Comparison of ENCODE assay signal across 1 cellular context in genomic region chr20:33282991-33283555, GRCh38.
TF ChIP-seq lines count a peak whose summit lies in the region.

A gene with protein sequence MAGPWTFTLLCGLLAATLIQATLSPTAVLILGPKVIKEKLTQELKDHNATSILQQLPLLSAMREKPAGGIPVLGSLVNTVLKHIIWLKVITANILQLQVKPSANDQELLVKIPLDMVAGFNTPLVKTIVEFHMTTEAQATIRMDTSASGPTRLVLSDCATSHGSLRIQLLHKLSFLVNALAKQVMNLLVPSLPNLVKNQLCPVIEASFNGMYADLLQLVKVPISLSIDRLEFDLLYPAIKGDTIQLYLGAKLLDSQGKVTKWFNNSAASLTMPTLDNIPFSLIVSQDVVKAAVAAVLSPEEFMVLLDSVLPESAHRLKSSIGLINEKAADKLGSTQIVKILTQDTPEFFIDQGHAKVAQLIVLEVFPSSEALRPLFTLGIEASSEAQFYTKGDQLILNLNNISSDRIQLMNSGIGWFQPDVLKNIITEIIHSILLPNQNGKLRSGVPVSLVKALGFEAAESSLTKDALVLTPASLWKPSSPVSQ (plus strand): TSS chr20:33283214. CDS start chr20:33286074, 2,860 bp downstream.

TF ChIP-seq in HepG2, 621 proteins besides CTCF, POLR2A, EP300 and RAD21 (continued from another document and continues in another):
- 0 out of 2 replicates have a peak, but pooled peaks have one; percentile 10 for TF ChIP-seq ZNF772 (CRISPR knock-in tag; IDR thresholded peaks at IDR 0.05)
- 0 out of 2 replicates have a peak, but pooled peaks have one; percentile 45 for TF ChIP-seq SNAPC4 (CRISPR knock-in tag; IDR thresholded peaks at IDR 0.05)
- TF ChIP-seq, protein P1, sequence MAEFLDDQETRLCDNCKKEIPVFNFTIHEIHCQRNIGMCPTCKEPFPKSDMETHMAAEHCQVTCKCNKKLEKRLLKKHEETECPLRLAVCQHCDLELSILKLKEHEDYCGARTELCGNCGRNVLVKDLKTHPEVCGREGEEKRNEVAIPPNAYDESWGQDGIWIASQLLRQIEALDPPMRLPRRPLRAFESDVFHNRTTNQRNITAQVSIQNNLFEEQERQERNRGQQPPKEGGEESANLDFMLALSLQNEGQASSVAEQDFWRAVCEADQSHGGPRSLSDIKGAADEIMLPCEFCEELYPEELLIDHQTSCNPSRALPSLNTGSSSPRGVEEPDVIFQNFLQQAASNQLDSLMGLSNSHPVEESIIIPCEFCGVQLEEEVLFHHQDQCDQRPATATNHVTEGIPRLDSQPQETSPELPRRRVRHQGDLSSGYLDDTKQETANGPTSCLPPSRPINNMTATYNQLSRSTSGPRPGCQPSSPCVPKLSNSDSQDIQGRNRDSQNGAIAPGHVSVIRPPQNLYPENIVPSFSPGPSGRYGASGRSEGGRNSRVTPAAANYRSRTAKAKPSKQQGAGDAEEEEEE (CRISPR knock-in tag; IDR thresholded peaks at IDR 0.05; ENCODE audit: borderline replicate concordance), result no peak
- TF ChIP-seq TOPORS (CRISPR knock-in tag; IDR thresholded peaks at IDR 0.05), result 0 out of 2 replicates have a peak, but pooled peaks have one; percentile 45
- 0 out of 2 replicates have a peak, but pooled peaks have one; percentile 36 for TF ChIP-seq ZNF136 (CRISPR knock-in tag; IDR thresholded peaks at IDR 0.05; ENCODE audit: low read depth)
- peak; percentile 9; the same call in 1 of the 2 replicates for TF ChIP-seq ZNF281 (CRISPR knock-in tag; IDR thresholded peaks at IDR 0.05; ENCODE audit: borderline replicate concordance)
- TF ChIP-seq GMEB2 (CRISPR knock-in tag; IDR thresholded peaks at IDR 0.05; ENCODE audit: low read depth), result no peak
- no peak for TF ChIP-seq PRDM15 (CRISPR knock-in tag; IDR thresholded peaks at IDR 0.05)
- TF ChIP-seq ZNF839 (CRISPR knock-in tag; IDR thresholded peaks at IDR 0.05; ENCODE audit: borderline replicate concordance), result no peak; the same call in 1 of the 2 replicates
- no peak for TF ChIP-seq PCBP1 (IDR thresholded peaks at IDR 0.05; ENCODE audit: borderline replicate concordance, low read depth, low read length)
- 0 out of 2 replicates have a peak, but pooled peaks have one; percentile 36 for TF ChIP-seq ARNT2 (CRISPR knock-in tag; IDR thresholded peaks at IDR 0.05; ENCODE audit: low read depth)
- TF ChIP-seq, protein P2, sequence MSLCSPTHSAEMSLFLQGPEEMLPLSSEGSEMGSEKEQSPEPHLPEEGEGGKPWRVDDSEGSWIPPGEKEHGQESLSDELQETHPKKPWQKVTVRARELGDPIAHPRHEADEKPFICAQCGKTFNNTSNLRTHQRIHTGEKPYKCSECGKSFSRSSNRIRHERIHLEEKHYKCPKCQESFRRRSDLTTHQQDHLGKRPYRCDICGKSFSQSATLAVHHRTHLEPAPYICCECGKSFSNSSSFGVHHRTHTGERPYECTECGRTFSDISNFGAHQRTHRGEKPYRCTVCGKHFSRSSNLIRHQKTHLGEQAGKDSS (CRISPR knock-in tag; IDR thresholded peaks at IDR 0.05; ENCODE audit: borderline replicate concordance, low read depth), result no peak
- no peak for TF ChIP-seq GTF2F1 (IDR thresholded peaks at IDR 0.05; ENCODE audit: low read length)
- TF ChIP-seq BORCS8-MEF2B (CRISPR knock-in tag; IDR thresholded peaks at IDR 0.05), result peak; percentile 87
- TF ChIP-seq TBX2 (CRISPR knock-in tag; IDR thresholded peaks at IDR 0.05; ENCODE audit: borderline replicate concordance), result peak; percentile 34; the same call in 1 of the 2 replicates
- peak; percentile 49 for TF ChIP-seq KAT8 (CRISPR knock-in tag; IDR thresholded peaks at IDR 0.05)
- TF ChIP-seq ZFP36L1 (CRISPR knock-in tag; IDR thresholded peaks at IDR 0.05), result 0 out of 2 replicates have a peak, but pooled peaks have one; percentile 30
- TF ChIP-seq THAP9 (CRISPR knock-in tag; IDR thresholded peaks at IDR 0.05; ENCODE audit: borderline replicate concordance), result 0 out of 2 replicates have a peak, but pooled peaks have one; percentile 34
- no peak for TF ChIP-seq ZNF251 (CRISPR knock-in tag; IDR thresholded peaks at IDR 0.05)
- peak; percentile 66; the same call in 1 of the 2 replicates for TF ChIP-seq MXD1 (CRISPR knock-in tag; IDR thresholded peaks at IDR 0.05)
- no peak for TF ChIP-seq SMC3 (IDR thresholded peaks at IDR 0.05; ENCODE audit: low read length)
- 0 out of 2 replicates have a peak, but pooled peaks have one; percentile 35 for TF ChIP-seq PRDM10 (CRISPR knock-in tag; IDR thresholded peaks at IDR 0.05; ENCODE audit: low read depth)
- TF ChIP-seq SMAD1 (CRISPR knock-in tag; IDR thresholded peaks at IDR 0.05; ENCODE audit: borderline replicate concordance, low read depth), result peak; percentile 78; the same call in 1 of the 2 replicates
